Comparison of ENCODE assay signal across 18 cellular contexts in the genomic region with DNA sequence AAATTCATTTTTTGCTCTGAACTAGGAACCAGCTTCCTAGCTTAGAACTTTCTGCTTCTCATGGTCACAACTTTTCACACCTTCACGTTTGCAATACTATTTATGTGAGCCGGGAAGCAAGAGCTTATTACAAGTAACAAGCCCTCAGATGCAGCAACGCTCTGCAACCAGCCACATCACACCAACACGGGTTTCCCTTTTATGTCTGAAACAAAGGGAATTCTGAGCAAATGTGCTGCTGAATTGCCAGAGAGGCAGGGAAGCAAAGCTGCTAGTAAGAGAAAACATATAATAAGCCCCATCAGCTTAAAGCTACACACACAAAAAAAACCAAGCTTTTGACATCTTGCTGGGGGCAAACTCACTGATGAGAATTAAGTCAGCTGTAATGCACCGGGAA.
A peak's percentile ranks its signal among the peaks of the same experiment; 100 is the strongest.
DNase-seq lines count a peak whose midpoint lies in the region; ATAC-seq, FAIRE-seq and TF ChIP-seq lines count a peak whose summit lies in the region.
"Had no signal": no experiment of that assay in that cellular context is flagged by ENCODE, and none has a peak within 500 bp of the region (broad histone marks: within the 10 kb centered on the region; RNA-seq: fewer than 3 reads in every experiment).

No MANE protein-coding gene starts in this region.

- no peak overlapping the region for H3K14ac ChIP-seq in neuronal stem cell (ENCODE audit: low read length)

- H2BK15ac ChIP-seq in neuronal stem cell (ENCODE audit: low read length), result no peak overlapping the region

- no peaks in the 10 kb centered on the region for H3K36me3 ChIP-seq in BLaER1
- no peaks in the 10 kb centered on the region for H3K36me3 ChIP-seq in astrocyte (ENCODE audit: insufficient read depth, low read length)
- H3K36me3 ChIP-seq in neuronal stem cell (replicated peaks in 1 of 2; ENCODE audit: control insufficient read depth in 2 of 2, insufficient read depth in 2 of 2, low read length in 2 of 2), result no peaks in the 10 kb centered on the region
- H3K36me3 ChIP-seq in heart left ventricle, result no peaks in the 10 kb centered on the region

- peak overlapping the region; percentile 82 for H3K4me2 ChIP-seq in BLaER1
- H3K4me2 ChIP-seq in astrocyte (ENCODE audit: low read length), result peak overlapping the region; percentile 31
- H3K4me2 ChIP-seq in neuronal stem cell (ENCODE audit: insufficient read depth, low read length, poor library complexity, severe bottlenecking), result no peak overlapping the region
- H3K4me2 ChIP-seq: PC-9 had no signal

- H3K4me1 ChIP-seq in BLaER1 (peaks cover 66% of the 10 kb centered on the region), astrocyte (ENCODE audit: insufficient read depth, low read length) (peaks cover 11% of the 10 kb centered on the region), neuronal stem cell (ENCODE audit: control insufficient read depth in 2 of 2, insufficient read depth in 1 of 2, low read depth in 1 of 2, low read length in 2 of 2) (peaks cover 19 to 21% of the 10 kb centered on the region in 2 donors), heart left ventricle (peaks cover 0 to 11% (median 0%) of the 10 kb centered on the region in 12 donors)

- H4K20me1 ChIP-seq in BLaER1 (no peaks in the 10 kb centered on the region), astrocyte (ENCODE audit: insufficient read depth, low read length) (peaks cover 10% of the 10 kb centered on the region)

- no CpG with 5 or more reads among the region's 5 CpGs for WGBS in neuronal stem cell (ENCODE audit: extremely low coverage in 2 of 2, insufficient read length in 2 of 2, insufficient replicate concordance in 1 of 2), 2 donors
- 70 to 81% (median 74%) methylated on average over 5 of the region's 5 CpGs for WGBS in heart left ventricle, 4 donors

- H3K4me3 ChIP-seq in BLaER1 (no peak overlapping the region), astrocyte (ENCODE audit: insufficient read depth, low read depth, low read length) (no peak overlapping the region), neuronal stem cell (ENCODE audit: low read length in 2 of 2) (no peak overlapping the region), heart left ventricle (no peak overlapping the region)
- H3K4me3 ChIP-seq: PC-9 had no signal

- H3K27me3 ChIP-seq in BLaER1 (no peaks in the 10 kb centered on the region), astrocyte (ENCODE audit: insufficient read depth, low read length) (no peaks in the 10 kb centered on the region), neuronal stem cell (ENCODE audit: control insufficient read depth in 3 of 3, insufficient read depth in 3 of 3, low read depth in 1 of 3, low read length in 3 of 3) (no peaks in the 10 kb centered on the region), heart left ventricle (no peaks in the 10 kb centered on the region)

- H4K8ac ChIP-seq in neuronal stem cell (ENCODE audit: low read depth, low read length), result no peak overlapping the region

- H2BK120ac ChIP-seq in neuronal stem cell (ENCODE audit: low read depth, low read length), result no peak overlapping the region

- no peak overlapping the region for H2AFZ ChIP-seq in astrocyte (ENCODE audit: low read depth, low read length)
- H2AFZ ChIP-seq in neuronal stem cell (ENCODE audit: low read length), result peak overlapping the region; percentile 78
- H2AFZ ChIP-seq: PC-9 had no signal

- no peak for TF ChIP-seq POLR2A in heart left ventricle (IDR thresholded peaks at IDR 0.05)

- no peak for FAIRE-seq in astrocyte (lab: Jason Lieb, UNC)

- no peaks in the 10 kb centered on the region for H3K9me3 Mint-ChIP-seq in astrocyte (ENCODE audit: unreplicated experiment)
- H3K9me3 Mint-ChIP-seq: CD8-positive, alpha-beta T cell had no signal

- no peak overlapping the region for H4K91ac ChIP-seq in neuronal stem cell (ENCODE audit: low read depth, low read length, poor library complexity)

- no peak overlapping the region for H3K4ac ChIP-seq in neuronal stem cell (ENCODE audit: low read length)

- no peaks in the 10 kb centered on the region for H3K79me2 ChIP-seq in astrocyte (ENCODE audit: insufficient read depth, low read length)

- DNase-seq in astrocyte (ENCODE audit: low read depth) (no peak), islet precursor cell (peak; percentile 48), neuronal stem cell (ENCODE audit: low spot score) (no peak), NK-92 (lab: John Stamatoyannopoulos, UW; ENCODE audit: unreplicated experiment) (no peak), heart left ventricle (no peak), germinal center (ENCODE audit: low spot score) (no peak)
- DNase-seq: Calu3; CD8-positive, alpha-beta T cell; GF-D8; HCEC 1CT; NCI-H1092 treated with DMSO at 0.1 percent for 48 hours; NCI-H2081; NCI-H2227 treated with DMSO at 0.1 percent for 48 hours; NCI-H510A treated with DMSO at 0.1 percent for 48 hours; PC-9; SIG-M5 had no signal

- H3K36me3 Mint-ChIP-seq in astrocyte (ENCODE audit: low read depth, unreplicated experiment), result no peaks in the 10 kb centered on the region
- H3K36me3 Mint-ChIP-seq: CD8-positive, alpha-beta T cell had no signal

- H3K18ac ChIP-seq in neuronal stem cell (ENCODE audit: low read length), result no peak overlapping the region

- peaks cover 22% of the 10 kb centered on the region for H3K4me1 Mint-ChIP-seq in astrocyte (ENCODE audit: low read depth, unreplicated experiment)

- no peak overlapping the region for H2BK5ac ChIP-seq in neuronal stem cell (ENCODE audit: low read length)

- no peak overlapping the region for H3K4me3 Mint-ChIP-seq in astrocyte (ENCODE audit: unreplicated experiment)
- H3K4me3 Mint-ChIP-seq: CD8-positive, alpha-beta T cell had no signal

- H3K23ac ChIP-seq in neuronal stem cell (ENCODE audit: low read depth, low read length, poor library complexity), result no peak overlapping the region

- H3K27me3 Mint-ChIP-seq in astrocyte (ENCODE audit: low read depth, unreplicated experiment), result no peaks in the 10 kb centered on the region

- H3K9me3 ChIP-seq in BLaER1, result peaks cover 9% of the 10 kb centered on the region; the same call in 1 of the 2 replicates
- no peaks in the 10 kb centered on the region for H3K9me3 ChIP-seq in astrocyte (ENCODE audit: insufficient read depth, low read depth, low read length)
- H3K9me3 ChIP-seq in neuronal stem cell (replicated peaks in 1 of 2; ENCODE audit: control insufficient read depth in 2 of 2, insufficient read depth in 1 of 2, low read depth in 1 of 2, low read length in 2 of 2), result no peaks in the 10 kb centered on the region
- H3K9me3 ChIP-seq in heart left ventricle, result no peaks in the 10 kb centered on the region

- no peak for ATAC-seq in heart left ventricle
- ATAC-seq: CD8-positive, alpha-beta T cell had no signal

- H3K9ac ChIP-seq in BLaER1, result peak overlapping the region; percentile 64
- H3K9ac ChIP-seq in astrocyte (ENCODE audit: low read length), result no peak overlapping the region
- no peak overlapping the region for H3K9ac ChIP-seq in neuronal stem cell (ENCODE audit: low read depth, low read length, poor library complexity)

- H2BK12ac ChIP-seq in neuronal stem cell (ENCODE audit: low read length), result no peak overlapping the region

- no peak overlapping the region for H3K27ac Mint-ChIP-seq in astrocyte (ENCODE audit: unreplicated experiment)
- H3K27ac Mint-ChIP-seq: CD8-positive, alpha-beta T cell had no signal

- H3K27ac ChIP-seq in BLaER1 (peak overlapping the region; percentile 77), astrocyte (ENCODE audit: low read depth, low read length) (no peak overlapping the region), neuronal stem cell (replicated peaks; ENCODE audit: low read length) (no peak overlapping the region), heart left ventricle (no peak overlapping the region)
- H3K27ac ChIP-seq: PC-9, RWPE1 had no signal

- no peaks in the 10 kb centered on the region for H3K79me1 ChIP-seq in neuronal stem cell (ENCODE audit: low read depth, low read length)

- no peak overlapping the region for H2AK5ac ChIP-seq in neuronal stem cell (ENCODE audit: low read depth, low read length)

- intact Hi-C loops in heart left ventricle (cut with DNase I), result loop anchor here in 1 of 10 donors (10.0 kb wide), 1 partner anchor 245 kb away; no protein-coding TSS in a partner anchor

- TF ChIP-seq CTCF in astrocyte (IDR thresholded peaks at IDR 0.05; ENCODE audit: insufficient read depth, low read depth, low read length) (no peak), heart left ventricle (IDR thresholded peaks at IDR 0.05) (no peak)
